ENCODE assay signal across 8 cellular contexts in genomic region chr15:78737931-78738558, GRCh38.
DNase-seq lines count a peak whose midpoint lies in the region; ATAC-seq and TF ChIP-seq lines count a peak whose summit lies in the region.
"Not testable (repeated sequence)": the region's sequence is repeated elsewhere in the genome, so short reads cannot be mapped to it uniquely, and the experiment has no call there.

No MANE protein-coding gene starts in this region.

- not testable (repeated sequence) for H3K27ac ChIP-seq in RWPE2 (ENCODE audit: poor library complexity, severe bottlenecking)

- DNase-seq in A172 (ENCODE audit: low spot score), result peak; percentile 49
- peak; percentile 58 for DNase-seq in RWPE2 (ENCODE audit: low spot score)
- DNase-seq in activated T-cell treated with anti-CD3 and anti-CD28 coated beads for 48 hours (ENCODE audit: low read depth), result peak; percentile 51
- DNase-seq in ecto neural progenitor cell (ENCODE audit: low spot score), result peak; percentile 80
- not testable (repeated sequence) for DNase-seq in kidney epithelial cell (ENCODE audit: low read depth)
- peak; percentile 66 for DNase-seq in retina

- not testable (repeated sequence) for H3K79me2 ChIP-seq in Loucy (ENCODE audit: insufficient read depth, low read length)

- not testable (repeated sequence) for H3K27me3 ChIP-seq in Loucy (ENCODE audit: insufficient read depth, low read length, poor library complexity, severe bottlenecking); RWPE2 (ENCODE audit: insufficient read depth, poor library complexity, severe bottlenecking); kidney epithelial cell (ENCODE audit: control insufficient read depth, insufficient read depth, low read length)

- H2AFZ ChIP-seq in Loucy (ENCODE audit: low read length), result peak overlapping the region; percentile 64; the same call in 1 of the 2 replicates

- H3K9me3 ChIP-seq in Loucy (ENCODE audit: insufficient read depth, low read depth, low read length); RWPE2 (ENCODE audit: severe bottlenecking): not testable (repeated sequence)

- not testable (repeated sequence) for H4K20me1 ChIP-seq in Loucy (ENCODE audit: insufficient read depth, low read length, poor library complexity, severe bottlenecking)

- ATAC-seq in RWPE2 (ENCODE audit: low read depth), result 0 out of 3 replicates have a peak, but pooled peaks have one; percentile 20

- H3K36me3 ChIP-seq in Loucy (ENCODE audit: insufficient read depth, low read length); RWPE2 (ENCODE audit: low read depth); kidney epithelial cell (ENCODE audit: control insufficient read depth, insufficient read depth, low read length): not testable (repeated sequence)

- TF ChIP-seq CTCF in GM12873 (IDR thresholded peaks at IDR 0.05; ENCODE audit: insufficient read depth, low read depth, low read length, missing control alignments), result peak; percentile 73
- TF ChIP-seq CTCF in Loucy (conservative IDR thresholded peaks at IDR 0.05; ENCODE audit: low read length), result peak; percentile 66
- not testable (repeated sequence) for TF ChIP-seq CTCF in RWPE2 (IDR thresholded peaks at IDR 0.05; ENCODE audit: poor library complexity, severe bottlenecking)
- TF ChIP-seq CTCF in kidney epithelial cell (IDR thresholded peaks at IDR 0.05; ENCODE audit: insufficient read depth, low read length, poor library complexity, severe bottlenecking), result peak; percentile 76

- H3K9me2 ChIP-seq in Loucy (replicated peaks; ENCODE audit: low read depth, low read length), result not testable (repeated sequence)

- H3K4me3 ChIP-seq in Loucy (ENCODE audit: low read length, poor library complexity, severe bottlenecking); RWPE2 (ENCODE audit: severe bottlenecking); kidney epithelial cell (ENCODE audit: low read depth, low read length): not testable (repeated sequence)

- not testable (repeated sequence) for H3K4me2 ChIP-seq in Loucy (ENCODE audit: low read depth, low read length, poor library complexity, severe bottlenecking)

- H3F3A ChIP-seq in Loucy (ENCODE audit: low read depth), result not testable (repeated sequence)

- H3K9ac ChIP-seq in Loucy (ENCODE audit: low read depth, low read length, poor library complexity, severe bottlenecking), result not testable (repeated sequence)

- not testable (repeated sequence) for H3K4me1 ChIP-seq in Loucy (ENCODE audit: insufficient read depth, low read length, poor library complexity, severe bottlenecking); RWPE2 (ENCODE audit: insufficient read depth, poor library complexity, severe bottlenecking)
